18 cellular contexts compared by ENCODE assay signal in the genomic region with DNA sequence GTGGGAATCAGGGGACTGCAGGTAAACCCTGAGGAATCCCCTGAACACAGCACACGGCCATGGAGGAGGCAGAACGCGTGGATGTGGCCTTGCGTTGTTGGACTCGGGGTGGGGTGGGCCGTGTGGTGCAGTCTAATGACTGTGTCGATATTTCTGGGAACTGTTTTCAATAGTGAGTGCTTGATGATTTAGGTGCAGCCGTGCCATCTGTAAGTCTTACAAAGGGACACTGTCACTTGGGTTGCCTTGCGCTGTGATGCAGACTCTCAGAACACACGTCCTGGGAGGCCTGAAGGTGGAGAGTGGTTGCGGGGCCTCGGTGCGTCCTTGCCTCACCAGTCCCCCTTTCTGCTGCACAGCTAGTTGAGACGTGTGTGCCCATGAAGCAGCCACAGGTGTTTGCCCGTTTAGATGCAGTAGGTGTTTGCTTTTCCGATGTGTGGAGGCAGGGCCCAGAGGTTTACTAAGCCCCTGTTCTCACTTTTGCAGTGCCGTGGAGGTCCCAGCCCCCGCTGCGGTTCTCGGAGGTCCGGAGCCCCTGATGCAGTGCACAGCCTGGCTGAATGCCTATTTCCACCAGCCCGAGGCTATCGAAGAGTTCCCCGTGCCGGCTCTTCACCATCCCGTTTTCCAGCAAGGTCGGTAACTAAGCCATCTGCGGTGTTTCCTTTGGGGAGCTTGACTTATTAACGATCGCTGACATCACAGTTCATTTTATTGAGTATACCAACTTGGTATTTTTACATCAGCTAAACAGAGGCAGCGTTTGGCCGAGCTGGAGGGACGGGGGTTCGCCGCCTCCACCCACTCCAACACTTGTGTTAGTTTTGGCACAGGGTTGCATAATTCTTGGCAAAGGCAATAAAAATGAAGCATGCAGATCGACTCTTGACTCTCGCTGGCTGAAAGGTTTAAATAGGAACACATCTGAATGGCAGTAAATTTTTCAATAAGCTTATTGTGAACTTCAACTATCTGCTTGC.
DNase-seq lines count a peak whose midpoint lies in the region; ATAC-seq and TF ChIP-seq lines count a peak whose summit lies in the region.
"Had no signal": no experiment of that assay in that cellular context is flagged by ENCODE, and none has a peak within 500 bp of the region (broad histone marks: within the 10 kb centered on the region; RNA-seq: fewer than 3 reads in every experiment).

No MANE protein-coding gene starts in this region.

- no peak overlapping the region for H4K91ac ChIP-seq in IMR-90 (ENCODE audit: insufficient read depth, low read depth, low read length)

- no peaks in the 10 kb centered on the region for H3K27me3 Mint-ChIP-seq in WTC11 (ENCODE audit: low read depth)
- H3K27me3 Mint-ChIP-seq: activated CD4-positive, alpha-beta T cell treated with anti-CD3 and anti-CD28 coated beads, Interleukin-2, amount 10 ng/mL, durations not matched to agents 24 days and 14 days; CD4-positive, alpha-beta T cell had no signal

- no peak overlapping the region for H2BK20ac ChIP-seq in IMR-90 (ENCODE audit: low read depth, low read length)

- H4K8ac ChIP-seq in IMR-90 (ENCODE audit: low read depth in 2 of 2, low read length in 2 of 2) = no peak overlapping the region

- H3K27me3 ChIP-seq in IMR-90 (ENCODE audit: control insufficient read depth, insufficient read depth, low read length) (no peaks in the 10 kb centered on the region), tibial artery (no peaks in the 10 kb centered on the region)

- no peaks in the 10 kb centered on the region for H3K9me3 Mint-ChIP-seq in WTC11
- H3K9me3 Mint-ChIP-seq: activated CD4-positive, alpha-beta T cell treated with anti-CD3 and anti-CD28 coated beads, Interleukin-2, amount 10 ng/mL, durations not matched to agents 24 days and 14 days; activated T-helper 1 cell treated with anti-CD3 and anti-CD28 coated beads, Interleukin-12 subunit alpha, Interleukin-12 subunit beta, Interleukin-2, Interleukin-4 antibody, amounts not matched to agents 30 ng/mL and 10 ng/mL and 1 ng/mL, durations not matched to agents 14 hours and 24 hours and 36 hours; brain; CD4-positive, alpha-beta T cell had no signal

- H2BK15ac ChIP-seq in IMR-90 (ENCODE audit: low read depth, low read length) = no peak overlapping the region

- H3K14ac ChIP-seq in IMR-90 (replicated peaks; ENCODE audit: low read depth, low read length) = no peak overlapping the region

- no peak overlapping the region for H2BK120ac ChIP-seq in IMR-90 (ENCODE audit: low read depth, low read length)

- no peak overlapping the region for H4K5ac ChIP-seq in IMR-90 (ENCODE audit: low read depth, low read length)

- H3K79me1 ChIP-seq in IMR-90 (ENCODE audit: low read depth in 1 of 2, low read length in 2 of 2) = no peaks in the 10 kb centered on the region

- peak overlapping the region; percentile 34 for H2AFZ ChIP-seq in IMR-90 (replicated peaks; ENCODE audit: low read length, poor library complexity)

- H3K36me3 Mint-ChIP-seq in WTC11 = no peaks in the 10 kb centered on the region
- H3K36me3 Mint-ChIP-seq: brain had no signal

- ATAC-seq in IMR-90 (ENCODE audit: low read depth) = peak; percentile 42; the same call in 1 of the 2 replicates
- no peak for ATAC-seq in WTC11
- ATAC-seq: K562 had no signal

- TF ChIP-seq CTCF in IMR-90 (conservative IDR thresholded peaks at IDR 0.05; ENCODE audit: low read depth, low read length) (no peak), WTC11 (IDR thresholded peaks at IDR 0.05) (no peak), fibroblast of villous mesenchyme (IDR thresholded peaks at IDR 0.05; ENCODE audit: insufficient read depth, low read depth, low read length) (no peak), tibial artery (IDR thresholded peaks at IDR 0.05) (no peak)

- intact Hi-C loops in IMR-90 (cut with micrococcal nuclease) = no loop called here
- intact Hi-C loops in tibial artery (cut with DNase I; ENCODE audit: low total_unique reads) = no loop called here

- H2BK5ac ChIP-seq in IMR-90 (ENCODE audit: low read depth, low read length, poor library complexity, severe bottlenecking) = no peak overlapping the region

- H3K9me1 ChIP-seq in IMR-90 (ENCODE audit: insufficient read depth, low read length) = no peaks in the 10 kb centered on the region

- in situ Hi-C loops in IMR-90 (cut with MboI; ENCODE audit: low sequenced_read_pairs) = no loop called here

- no peak overlapping the region for H3K56ac ChIP-seq in IMR-90 (ENCODE audit: extremely low read depth, insufficient read depth, low read length)

- H3K23ac ChIP-seq in IMR-90 (ENCODE audit: low read depth, low read length) = no peak overlapping the region

- no peaks in the 10 kb centered on the region; the same call in 1 of the 2 replicates for H3K36me3 ChIP-seq in IMR-90 (ENCODE audit: control insufficient read depth, insufficient read depth, low read length)
- H3K36me3 ChIP-seq in tibial artery = no peaks in the 10 kb centered on the region

- BruUV-seq in IMR-90 (replicated peaks; lab: Mats Ljungman, UMichigan) = no TSS peak

- H3K4me3 ChIP-seq in IMR-90 (ENCODE audit: insufficient read depth, low read depth, low read length) (no peak overlapping the region), fibroblast of villous mesenchyme (ENCODE audit: low read depth, low read length) (no peak overlapping the region), tibial artery (peak overlapping the region in 1 of 2 donors; percentile 15)
- H3K4me3 ChIP-seq: K562 had no signal

- no peak for TF ChIP-seq RAD21 in IMR-90 (IDR thresholded peaks at IDR 0.05; ENCODE audit: low read length)

- DNase-seq in IMR-90 (peak; percentile 56), WTC11 (ENCODE audit: low spot score) (no peak), fibroblast of villous mesenchyme (ENCODE audit: low read depth) (peak; percentile 1), renal cortical epithelial cell (ENCODE audit: low read depth) (peak; percentile 4), tibial artery (no peak), activated gamma-delta T cell treated with Interleukin-2 at 50 U/mL for 16 hours (no peak)
- no peak for DNase-seq in stimulated activated CD4-positive, alpha-beta T cell treated with anti-CD3 and anti-CD28 coated beads, Interleukin-4, amount 100 ng/mL, for 24 hours
- DNase-seq in NK-92 treated with Interleukin-12 subunit alpha and Interleukin-12 subunit beta, amount 100 ng/mL, for 24 hours (lab: John Stamatoyannopoulos, UW) = no peak
- DNase-seq: activated CD4-positive, alpha-beta T cell treated with anti-CD3 and anti-CD28 coated beads, Interleukin-2, amount 10 ng/mL, durations not matched to agents 24 days and 14 days; CD4-positive, alpha-beta T cell; midbrain; NCI-H2081 treated with DMSO at 0.1 percent for 48 hours; substantia nigra; T-helper 1 cell had no signal

- H3K4ac ChIP-seq in IMR-90 (ENCODE audit: low read depth, low read length) = no peak overlapping the region

- H3K18ac ChIP-seq in IMR-90 (ENCODE audit: low read depth, low read length) = no peak overlapping the region

- TF ChIP-seq POLR2A in IMR-90 (IDR thresholded peaks at IDR 0.05; ENCODE audit: low read depth, low read length) = no peak

- H2AK5ac ChIP-seq in IMR-90 (ENCODE audit: low read depth, low read length) = no peak overlapping the region

- H3K9ac ChIP-seq in IMR-90 (ENCODE audit: low read depth, low read length) = no peak overlapping the region

- H3K27ac Mint-ChIP-seq in WTC11 = peak overlapping the region; percentile 57; the same call in 1 of the 2 replicates
- H3K27ac Mint-ChIP-seq: activated CD4-positive, alpha-beta T cell treated with anti-CD3 and anti-CD28 coated beads, Interleukin-2, amount 10 ng/mL, durations not matched to agents 24 days and 14 days; activated T-helper 1 cell treated with anti-CD3 and anti-CD28 coated beads, Interleukin-12 subunit alpha, Interleukin-12 subunit beta, Interleukin-2, Interleukin-4 antibody, amounts not matched to agents 30 ng/mL and 10 ng/mL and 1 ng/mL, durations not matched to agents 14 hours and 24 hours and 36 hours; CD4-positive, alpha-beta T cell had no signal

- POLR2A ChIA-PET in IMR-90 (lab: Charles Lee; ENCODE audit: unreplicated experiment) = no interaction called here
- POLR2A ChIA-PET in WTC11 (lab: Charles Lee) = no interaction called here

- H4K20me1 ChIP-seq in IMR-90 (ENCODE audit: insufficient read depth, low read length) = no peaks in the 10 kb centered on the region

- no peak overlapping the region for H3K4me2 ChIP-seq in IMR-90 (ENCODE audit: low read depth, low read length)

- H3K9me3 ChIP-seq in IMR-90 (ENCODE audit: control insufficient read depth, insufficient read depth, low read length) (no peaks in the 10 kb centered on the region), tibial artery (no peaks in the 10 kb centered on the region)

- CTCF ChIA-PET in IMR-90 (lab: Yijun Ruan, JAX) (no interaction called here), WTC11 (lab: Charles Lee) (interaction anchor here (1.2 kb wide), 1 partner anchor 49 kb away, joined by 3 read pairs; no protein-coding TSS in a partner anchor)

- H3K4me3 Mint-ChIP-seq in WTC11 = no peak overlapping the region
- H3K4me3 Mint-ChIP-seq: activated CD4-positive, alpha-beta T cell treated with anti-CD3 and anti-CD28 coated beads, Interleukin-2, amount 10 ng/mL, durations not matched to agents 24 days and 14 days; activated T-helper 1 cell treated with anti-CD3 and anti-CD28 coated beads, Interleukin-12 subunit alpha, Interleukin-12 subunit beta, Interleukin-2, Interleukin-4 antibody, amounts not matched to agents 30 ng/mL and 10 ng/mL and 1 ng/mL, durations not matched to agents 14 hours and 24 hours and 36 hours; brain; CD4-positive, alpha-beta T cell had no signal

- dilution Hi-C loops in IMR-90 (cut with HindIII; ENCODE audit: low sequenced_read_pairs, unreplicated experiment) = no loop called here

- H2AK9ac ChIP-seq in IMR-90 (replicated peaks; ENCODE audit: low read depth, low read length, poor library complexity) = no peak overlapping the region

- 92% methylated on average over 2 of the region's 37 CpGs; no CpG with 5 or more reads in 1 of the 2 experiments for WGBS in IMR-90 (ENCODE audit: extremely low coverage in 2 of 2, insufficient read length in 1 of 2), 2 experiments

- peaks cover 41% of the 10 kb centered on the region for H3K4me1 Mint-ChIP-seq in WTC11

- H3K4me1 ChIP-seq in IMR-90 (ENCODE audit: control insufficient read depth, insufficient read depth, low read length) (no peaks in the 10 kb centered on the region; the same call in 1 of the 2 replicates), tibial artery (peaks cover 0 to 17% (median 12%) of the 10 kb centered on the region in 4 donors)

- H3K27ac ChIP-seq in IMR-90 (ENCODE audit: insufficient read depth, low read length) (no peak overlapping the region), tibial artery (no peak overlapping the region)
- H3K27ac ChIP-seq: epithelial cell of prostate had no signal

TF ChIP-seq in IMR-90, 13 proteins besides CTCF, POLR2A, EP300 and RAD21 (continues in another document):
- TF ChIP-seq SMC3 (IDR thresholded peaks at IDR 0.05; ENCODE audit: low read depth, low read length) (no peak), RCOR1 (IDR thresholded peaks at IDR 0.05; ENCODE audit: insufficient replicate concordance, low read length) (no peak), BHLHE40 (IDR thresholded peaks at IDR 0.05; ENCODE audit: low read depth, low read length) (no peak)

TF ChIP-seq in WTC11, 78 proteins besides CTCF, POLR2A, EP300 and RAD21 (continues in another document):
- TF ChIP-seq ELF4 (CRISPR knock-in tag; IDR thresholded peaks at IDR 0.05; ENCODE audit: low read depth) (no peak), NFATC4 (CRISPR knock-in tag; IDR thresholded peaks at IDR 0.05) (no peak), PRRX2 (CRISPR knock-in tag; IDR thresholded peaks at IDR 0.05) (no peak), ZNF423 (CRISPR knock-in tag; IDR thresholded peaks at IDR 0.05) (no peak)

Comparison
In these comparisons a context has a peak if more than half of its experiments do, and no peak if none do; other contexts are left out.
1. DNase-seq: peak in IMR-90 (single experiment), fibroblast of villous mesenchyme (single experiment) and renal cortical epithelial cell (single experiment); none in WTC11 (single experiment), tibial artery (0 of 2), stimulated activated CD4-positive, alpha-beta T cell treated with anti-CD3 and anti-CD28 coated beads, Interleukin-4, amount 100 ng/mL, for 24 hours (single experiment), NK-92 treated with Interleukin-12 subunit alpha and Interleukin-12 subunit beta, amount 100 ng/mL, for 24 hours (single experiment) and activated gamma-delta T cell treated with Interleukin-2 at 50 U/mL for 16 hours (single experiment).